Comparison of ENCODE assay signal across 17 cellular contexts in the genomic region with DNA sequence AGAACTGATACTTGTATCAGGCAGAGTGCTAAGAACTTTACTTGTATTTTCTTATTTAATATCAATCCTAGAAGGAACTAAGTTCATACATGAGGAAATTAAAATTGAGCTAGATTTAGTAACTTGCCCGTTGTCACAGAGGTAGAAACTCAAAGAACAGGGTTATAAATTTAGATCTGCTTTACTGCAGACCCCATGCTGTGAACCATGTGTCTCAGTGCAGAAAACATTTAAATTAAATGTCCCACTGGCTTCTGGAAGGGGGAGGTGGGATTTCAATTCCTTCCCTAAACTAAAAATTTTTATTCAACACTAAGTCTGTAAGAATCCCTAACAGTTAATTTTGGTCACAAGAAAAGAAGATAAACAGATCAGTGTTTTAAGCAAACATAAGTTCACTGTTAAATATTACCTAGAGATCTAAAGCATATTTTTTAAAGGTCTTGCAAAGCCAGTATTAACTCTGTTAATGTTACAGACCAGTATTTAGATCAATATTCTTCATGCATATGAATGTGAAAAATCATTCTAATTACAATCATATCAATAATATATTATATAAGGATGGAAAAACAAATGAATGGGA. TPM values are rescaled to one million over a fixed set of nuclear protein-coding genes. Genes with fewer than 3 reads are reported as not detected.
A peak's percentile ranks its signal among the peaks of the same experiment; 100 is the strongest.
DNase-seq lines count a peak whose midpoint lies in the region; ATAC-seq, FAIRE-seq and TF ChIP-seq lines count a peak whose summit lies in the region.
"Had no signal": no experiment of that assay in that cellular context is flagged by ENCODE, and none has a peak within 500 bp of the region (broad histone marks: within the 10 kb centered on the region; RNA-seq: fewer than 3 reads in every experiment).

No MANE protein-coding gene starts in this region.

- no peak for TF ChIP-seq EP300 in K562 (IDR thresholded peaks at IDR 0.05; ENCODE audit: low read length)

- TF ChIP-seq RAD21 in K562 (CRISPR knock-in tag; conservative IDR thresholded peaks at IDR 0.05 in 1 of 2, IDR thresholded peaks at IDR 0.05 in 1 of 2): no peak

- H2AFZ ChIP-seq in K562 (ENCODE audit: low read depth, low read length) (no peak overlapping the region), neural progenitor cell (replicated peaks) (no peak overlapping the region)

- TF ChIP-seq CTCF in K562 (IDR thresholded peaks at IDR 0.05 in 2 of 3, conservative IDR thresholded peaks at IDR 0.05 in 1 of 3; ENCODE audit: insufficient read depth in 2 of 3, low read depth in 1 of 3, low read length in 3 of 3): no peak
- no peak for TF ChIP-seq CTCF in neural progenitor cell (IDR thresholded peaks at IDR 0.05)

- peaks cover 18% of the 10 kb centered on the region for H3F3A ChIP-seq in neural progenitor cell (ENCODE audit: low read depth)

- intact Hi-C loops in K562 (cut with micrococcal nuclease): loop anchor here (5.0 kb wide), 1 partner anchor 1842 kb away; no protein-coding TSS in a partner anchor

- CTCF ChIA-PET in K562 (lab: Yijun Ruan, JAX; ENCODE audit: low intra/inter-chr PET ratio): no interaction called here
- CTCF ChIA-PET in activated CD4-positive, alpha-beta T cell treated with anti-CD3 and anti-CD28 coated beads, Interleukin-2, amount 10 ng/mL, durations not matched to agents 7 days and 5 days (lab: Charles Lee): no interaction called here

- no peaks in the 10 kb centered on the region for H3K9me1 ChIP-seq in K562 (ENCODE audit: control insufficient read depth, insufficient read depth, low read length)

- H3K9me3 Mint-ChIP-seq in neural progenitor cell: peaks cover 14% of the 10 kb centered on the region
- H3K9me3 Mint-ChIP-seq in activated CD4-positive, alpha-beta T cell treated with anti-CD3 and anti-CD28 coated beads, Interleukin-2, amount 10 ng/mL, durations not matched to agents 7 days and 5 days: peaks cover 2% of the 10 kb centered on the region
- H3K9me3 Mint-ChIP-seq: CD14-positive monocyte had no signal

- no peak for TF ChIP-seq POLR2A in K562 (conservative IDR thresholded peaks at IDR 0.05)

- in situ Hi-C loops in K562 (cut with MboI): no loop called here

- ATAC-seq in K562: no peak

- no peak overlapping the region; a peak in 1 of 4 replicates for H3K9ac ChIP-seq in K562 (ENCODE audit: insufficient read depth in 1 of 2, low read depth in 2 of 2, low read length in 2 of 2)
- H3K9ac ChIP-seq in neural progenitor cell: no peak overlapping the region

- no peak for FAIRE-seq in K562 (lab: Jason Lieb, UNC)

- H4K20me1 ChIP-seq in K562 (replicated peaks; ENCODE audit: control insufficient read depth, insufficient read depth, low read length): 0 out of 2 replicates have a peak, but pooled peaks cover 2% of the 10 kb centered on the region
- peaks cover 69% of the 10 kb centered on the region for H4K20me1 ChIP-seq in neural progenitor cell (ENCODE audit: low read depth)

- H3K4me1 ChIP-seq in K562 (replicated peaks in 1 of 2; ENCODE audit: control insufficient read depth in 2 of 2, insufficient read depth in 2 of 2, low read length in 2 of 2) (peaks cover 9 to 13% of the 10 kb centered on the region in 2 experiments; a peak in 4 of 5 replicates), neural progenitor cell (peaks cover 37% of the 10 kb centered on the region)

- H3K27me3 Mint-ChIP-seq in neural progenitor cell (ENCODE audit: insufficient read depth, low read depth): no peaks in the 10 kb centered on the region
- no peaks in the 10 kb centered on the region for H3K27me3 Mint-ChIP-seq in activated CD4-positive, alpha-beta T cell treated with anti-CD3 and anti-CD28 coated beads, Interleukin-2, amount 10 ng/mL, durations not matched to agents 7 days and 5 days

- H3K4me2 ChIP-seq in K562 (ENCODE audit: insufficient read depth, low read length) (no peak overlapping the region), neural progenitor cell (peak overlapping the region; percentile 17)

- H3K36me3 Mint-ChIP-seq in neural progenitor cell: peaks cover 23% of the 10 kb centered on the region
- H3K36me3 Mint-ChIP-seq in activated CD4-positive, alpha-beta T cell treated with anti-CD3 and anti-CD28 coated beads, Interleukin-2, amount 10 ng/mL, durations not matched to agents 7 days and 5 days (ENCODE audit: low read depth): peaks cover 14% of the 10 kb centered on the region

- H3K36me3 ChIP-seq in KOPT-K1 (ENCODE audit: insufficient read depth, low read length): no peaks in the 10 kb centered on the region
- H3K36me3 ChIP-seq in K562 (ENCODE audit: control insufficient read depth, insufficient read depth, low read length): no peaks in the 10 kb centered on the region
- H3K36me3 ChIP-seq in neural progenitor cell: no peaks in the 10 kb centered on the region
- H3K36me3 ChIP-seq: SJCRH30 had no signal

- DNase-seq in DMS 273 (lab: John Stamatoyannopoulos, UW; ENCODE audit: unreplicated experiment) (peak; percentile 79), K562 (ENCODE audit: extremely low read depth in 1 of 4, low spot score in 3 of 4) (no peak), neural progenitor cell (ENCODE audit: low spot score) (peak; percentile 57), COLO668 (lab: John Stamatoyannopoulos, UW; ENCODE audit: unreplicated experiment) (no peak)
- no peak for DNase-seq in activated CD4-positive, alpha-beta T cell treated with anti-CD3 and anti-CD28 coated beads, Interleukin-2, amount 10 ng/mL, durations not matched to agents 7 days and 5 days
- no peak for DNase-seq in stimulated activated CD4-positive, alpha-beta T cell treated with anti-CD3 and anti-CD28 coated beads, Interleukin-4, amount 100 ng/mL, for 4 hours
- DNase-seq: activated T-cell treated with anti-CD3 and anti-CD28 coated beads, Interleukin-2, amount 50 U/mL, for 48 hours; effector CD4-positive, alpha-beta T cell; KG1; kidney glomerular epithelial cell; NCI-H1436 treated with DMSO at 0.1 percent for 48 hours; NCI-H446 treated with DMSO at 0.1 percent for 48 hours; SJCRH30; stimulated activated CD4-positive, alpha-beta T cell treated with anti-CD3 and anti-CD28 coated beads, Interleukin-4, amount 100 ng/mL, for 1 hour; stimulated activated CD8-positive, alpha-beta memory T cell treated with anti-CD3 and anti-CD28 coated beads, Interleukin-4, amount 100 ng/mL, for 48 hours had no signal

- POLR2A ChIA-PET in K562 (lab: Yijun Ruan, JAX): interaction anchor here (2.1 kb wide), 1 partner anchor 8 kb away, joined by 11 read pairs; no protein-coding TSS in a partner anchor
- POLR2A ChIA-PET in activated CD4-positive, alpha-beta T cell treated with anti-CD3 and anti-CD28 coated beads, Interleukin-2, amount 10 ng/mL, durations not matched to agents 7 days and 5 days (lab: Charles Lee): interaction anchor here (0.8 kb wide), 1 partner anchor 23 kb away, joined by 3 read pairs; a partner anchor contains a TSS

- BruUV-seq in K562 (replicated peaks; lab: Mats Ljungman, UMichigan): no TSS peak

- no peak overlapping the region for H3K4me3 Mint-ChIP-seq in neural progenitor cell
- no peak overlapping the region for H3K4me3 Mint-ChIP-seq in activated CD4-positive, alpha-beta T cell treated with anti-CD3 and anti-CD28 coated beads, Interleukin-2, amount 10 ng/mL, durations not matched to agents 7 days and 5 days
- H3K4me3 Mint-ChIP-seq: CD14-positive monocyte had no signal

- H3K79me2 ChIP-seq in K562 (ENCODE audit: control insufficient read depth, insufficient read depth, low read length) (peaks cover 100% of the 10 kb centered on the region), neural progenitor cell (ENCODE audit: low read depth) (peaks cover 100% of the 10 kb centered on the region)

- peaks cover 22% of the 10 kb centered on the region for H3K4me1 Mint-ChIP-seq in neural progenitor cell
- peaks cover 28% of the 10 kb centered on the region for H3K4me1 Mint-ChIP-seq in activated CD4-positive, alpha-beta T cell treated with anti-CD3 and anti-CD28 coated beads, Interleukin-2, amount 10 ng/mL, durations not matched to agents 7 days and 5 days

- H3K9me3 ChIP-seq in KOPT-K1 (ENCODE audit: insufficient read depth, low read length, poor library complexity, severe bottlenecking) (no peaks in the 10 kb centered on the region), K562 (replicated peaks; ENCODE audit: control insufficient read depth, insufficient read depth, low read depth, low read length) (no peaks in the 10 kb centered on the region), neural progenitor cell (ENCODE audit: low read depth) (no peaks in the 10 kb centered on the region)
- H3K9me3 ChIP-seq: SJCRH30 had no signal

- H3K27me3 ChIP-seq in K562 (ENCODE audit: control insufficient read depth in 2 of 2, insufficient read depth in 2 of 2, low read length in 2 of 2) (no peaks in the 10 kb centered on the region), neural progenitor cell (no peaks in the 10 kb centered on the region)
- H3K27me3 ChIP-seq: SJCRH30 had no signal

- no peak overlapping the region for H3K27ac Mint-ChIP-seq in neural progenitor cell
- H3K27ac Mint-ChIP-seq in activated CD4-positive, alpha-beta T cell treated with anti-CD3 and anti-CD28 coated beads, Interleukin-2, amount 10 ng/mL, durations not matched to agents 7 days and 5 days: no peak overlapping the region

- H3K27ac ChIP-seq in KOPT-K1 (ENCODE audit: low read depth, low read length, poor library complexity, severe bottlenecking) (peak overlapping the region; percentile 77), K562 (ENCODE audit: extremely low read depth, low read depth, low read length) (peak overlapping the region; percentile 1; the same call in 1 of the 3 replicates), neural progenitor cell (no peak overlapping the region)
- H3K27ac ChIP-seq: SJCRH30 had no signal

- no peak overlapping the region for H3K4me3 ChIP-seq in K562
- H3K4me3 ChIP-seq in neural progenitor cell: no peak overlapping the region
- H3K4me3 ChIP-seq: SJCRH30 had no signal

- 19% methylated on average over 1 of the region's 1 CpG for WGBS in K562 (ENCODE audit: insufficient coverage, low coverage, missing lambda C conversion rate)

RNA-seq across cellular contexts. Expression of a gene that starts 23.1 kb away (rescaled TPM):
- total RNA-seq in K562 (2011; cell fraction: chromatin; rRNA removed; ENCODE audit: low replicate concordance): 10.9 and 28.5 TPM in 2 replicates
- 10.0 and 12.2 TPM in 2 replicates for total RNA-seq in K562 (2011; cell fraction: nucleolus; rRNA removed)
- 19.1 and 41.4 TPM in 2 replicates for total RNA-seq in K562 (2011; cell fraction: nucleoplasm; rRNA removed)
- total RNA-seq in K562 (2014; rRNA removed): 4.1 and 5.9 TPM in 2 replicates
- total RNA-seq in K562 (2014; rRNA removed; fragmentation: Illumina TruSeq; extraction: Trizol): 9.6 and 9.9 TPM in 2 replicates
- 8.5 and 8.7 TPM in 2 replicates for total RNA-seq in K562 (2015; rRNA removed; fragmentation: Illumina TruSeq; extraction: Trizol)
- total RNA-seq in K562 (2021): 12.9 and 13.9 TPM in 2 replicates
- polyA plus RNA-seq in K562 (2011; rRNA removed): 5.6 and 8.3 TPM in 2 replicates
- 2.0 and 2.8 TPM in 2 replicates for polyA plus RNA-seq in K562 (2011; cell fraction: cytosol; rRNA removed)
- 10.4 and 11.6 TPM in 2 replicates for polyA plus RNA-seq in K562 (2011; cell fraction: nucleus; rRNA removed)
- polyA plus RNA-seq in K562 (2012): 8.4 and 12.5 TPM in 2 replicates
- 10.2 and 10.9 TPM in 2 replicates for polyA plus RNA-seq in K562 (2014; fragmentation: Illumina TruSeq; extraction: Trizol)
- polyA plus RNA-seq in K562 (2014; fragmentation: Nextera tagmentation; extraction: Ambion mirVana): 1 to 10 TPM; 3.2 to 4.4 TPM
- polyA plus RNA-seq in K562 (2014; rRNA removed): 6.6 and 8.1 TPM in 2 replicates
- polyA minus RNA-seq in K562 (2011; rRNA and poly(A)+ RNA removed): 7.6 and 9.3 TPM in 2 replicates
- 4.5 and 6.2 TPM in 2 replicates for polyA minus RNA-seq in K562 (2011; cell fraction: cytosol; rRNA and poly(A)+ RNA removed)
- 29.4 and 36.2 TPM in 2 replicates for polyA minus RNA-seq in K562 (2011; cell fraction: nucleus; rRNA and poly(A)+ RNA removed)
- total RNA-seq in neural progenitor cell (ENCODE audit: low replicate concordance): 21.4 and 30.4 TPM in 2 replicates
- 1 to 10 TPM; 6.2 to 7.7 TPM for total RNA-seq in activated CD4-positive, alpha-beta T cell treated with anti-CD3 and anti-CD28 coated beads, Interleukin-2, amount 10 ng/mL, durations not matched to agents 7 days and 5 days

Comparison
In these comparisons a context has a peak if more than half of its experiments do, and no peak if none do; other contexts are left out.
1. DNase-seq: peak in DMS 273 (single experiment) and neural progenitor cell (single experiment); none in K562 (0 of 4), activated CD4-positive, alpha-beta T cell treated with anti-CD3 and anti-CD28 coated beads, Interleukin-2, amount 10 ng/mL, durations not matched to agents 7 days and 5 days (single experiment), stimulated activated CD4-positive, alpha-beta T cell treated with anti-CD3 and anti-CD28 coated beads, Interleukin-4, amount 100 ng/mL, for 4 hours (0 of 2) and COLO668 (single experiment).